10 cellular contexts compared by ENCODE assay signal in the genomic region with DNA sequence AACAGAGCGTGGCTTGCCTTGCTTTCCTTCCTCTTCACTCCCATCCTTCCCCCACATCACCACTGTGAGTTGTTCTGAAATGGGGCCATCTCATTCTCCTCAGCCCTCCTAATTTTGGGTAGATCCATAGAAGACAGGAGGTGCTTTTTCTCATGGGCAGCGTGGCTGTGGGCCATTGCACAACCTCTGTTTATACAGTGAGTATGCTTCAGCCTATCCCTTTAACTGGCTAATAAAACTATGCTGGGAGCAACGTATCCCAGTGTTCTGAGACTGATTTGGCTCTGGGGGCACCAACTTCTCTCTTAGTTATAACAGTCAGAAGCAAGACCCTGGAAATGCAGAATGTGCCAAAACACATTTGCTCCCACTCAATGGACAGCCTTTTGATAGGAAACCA.
A peak's percentile ranks its signal among the peaks of the same experiment; 100 is the strongest.
DNase-seq lines count a peak whose midpoint lies in the region; TF ChIP-seq lines count a peak whose summit lies in the region.
"Had no signal": no experiment of that assay in that cellular context is flagged by ENCODE, and none has a peak within 500 bp of the region (broad histone marks: within the 10 kb centered on the region; RNA-seq: fewer than 3 reads in every experiment).

No MANE protein-coding gene starts in this region.

- no peaks in the 10 kb centered on the region for H3K27me3 Mint-ChIP-seq in neural progenitor cell (ENCODE audit: insufficient read depth, low read depth)
- H3K27me3 Mint-ChIP-seq in endodermal cell (ENCODE audit: insufficient read depth): no peaks in the 10 kb centered on the region

- no peaks in the 10 kb centered on the region for H3F3A ChIP-seq in neural progenitor cell (ENCODE audit: low read depth)

- TF ChIP-seq CTCF in neural progenitor cell (IDR thresholded peaks at IDR 0.05) (no peak), endodermal cell (conservative IDR thresholded peaks at IDR 0.05) (no peak)

- DNase-seq in GM03348 (ENCODE audit: low spot score) (peak; percentile 8), LHCN-M2 (ENCODE audit: low read depth) (peak; percentile 45), neural progenitor cell (ENCODE audit: low spot score) (peak; percentile 32), endodermal cell (no peak), NCI-H69 (lab: John Stamatoyannopoulos, UW) (no peak), RKO (ENCODE audit: low spot score) (no peak)
- no peak for DNase-seq in effector memory CD4-positive, alpha-beta T cell
- DNase-seq: aorta, DND-41, NCI-H1436 treated with DMSO at 0.1 percent for 48 hours had no signal

- H3K27ac ChIP-seq in effector memory CD4-positive, alpha-beta T cell (ENCODE audit: insufficient read depth, low read length, poor library complexity, severe bottlenecking): peak overlapping the region; percentile 93
- H3K27ac ChIP-seq in neural progenitor cell (no peak overlapping the region), endodermal cell (ENCODE audit: low read depth, low read length) (no peak overlapping the region)

- H3K9ac ChIP-seq in neural progenitor cell (no peak overlapping the region), endodermal cell (ENCODE audit: extremely low read depth, low read length, poor library complexity, severe bottlenecking) (no peak overlapping the region)

- no peak overlapping the region for H3K4me2 ChIP-seq in neural progenitor cell

- 85 to 89% methylated on average over 2 to 3 of the region's 3 CpGs for WGBS in endodermal cell (ENCODE audit: insufficient coverage in 1 of 2, insufficient read length in 1 of 2), 2 experiments

- H3K79me2 ChIP-seq in neural progenitor cell (ENCODE audit: low read depth): no peaks in the 10 kb centered on the region

- H3K4me1 Mint-ChIP-seq in neural progenitor cell (peaks cover 42% of the 10 kb centered on the region), endodermal cell (peaks cover 28% of the 10 kb centered on the region)

- H3K27ac Mint-ChIP-seq in neural progenitor cell (peak overlapping the region; percentile 28), endodermal cell (no peak overlapping the region)

- H3K36me3 Mint-ChIP-seq in neural progenitor cell (no peaks in the 10 kb centered on the region), endodermal cell (ENCODE audit: low read depth) (peaks cover 2% of the 10 kb centered on the region)

- H3K4me3 ChIP-seq in effector memory CD4-positive, alpha-beta T cell (ENCODE audit: insufficient read depth, low read depth, low read length, poor library complexity, severe bottlenecking): no peak overlapping the region
- H3K4me3 ChIP-seq in neural progenitor cell (no peak overlapping the region), endodermal cell (ENCODE audit: low read length) (no peak overlapping the region)

- H3K4me1 ChIP-seq in effector memory CD4-positive, alpha-beta T cell (ENCODE audit: control insufficient read depth, insufficient read depth, low read length, poor library complexity, severe bottlenecking): peaks cover 72% of the 10 kb centered on the region
- peaks cover 17% of the 10 kb centered on the region for H3K4me1 ChIP-seq in neural progenitor cell
- H3K4me1 ChIP-seq in endodermal cell (ENCODE audit: control insufficient read depth, insufficient read depth, low read length): peaks cover 4% of the 10 kb centered on the region

- H3K9me3 ChIP-seq in effector memory CD4-positive, alpha-beta T cell (ENCODE audit: control insufficient read depth, low read length): no peaks in the 10 kb centered on the region
- H3K9me3 ChIP-seq in neural progenitor cell (ENCODE audit: low read depth): no peaks in the 10 kb centered on the region
- H3K9me3 ChIP-seq in endodermal cell (ENCODE audit: control insufficient read depth, low read length): no peaks in the 10 kb centered on the region

- peaks cover 5% of the 10 kb centered on the region for H3K36me3 ChIP-seq in effector memory CD4-positive, alpha-beta T cell (ENCODE audit: control insufficient read depth, insufficient read depth, low read length)
- H3K36me3 ChIP-seq in neural progenitor cell: no peaks in the 10 kb centered on the region
- H3K36me3 ChIP-seq in endodermal cell (ENCODE audit: control insufficient read depth, insufficient read depth, low read length): no peaks in the 10 kb centered on the region

- H3K9me3 Mint-ChIP-seq in neural progenitor cell (no peaks in the 10 kb centered on the region), endodermal cell (no peaks in the 10 kb centered on the region)

- no peak overlapping the region for H3K4me3 Mint-ChIP-seq in neural progenitor cell
- H3K4me3 Mint-ChIP-seq in endodermal cell: no peak overlapping the region

- no peaks in the 10 kb centered on the region for H3K27me3 ChIP-seq in effector memory CD4-positive, alpha-beta T cell (replicated peaks; ENCODE audit: control insufficient read depth, insufficient read depth, low read length, poor library complexity, severe bottlenecking)
- H3K27me3 ChIP-seq in neural progenitor cell: no peaks in the 10 kb centered on the region
- H3K27me3 ChIP-seq in endodermal cell (ENCODE audit: control insufficient read depth, insufficient read depth, low read length, poor library complexity, severe bottlenecking): no peaks in the 10 kb centered on the region

- H2AFZ ChIP-seq in neural progenitor cell (replicated peaks): no peak overlapping the region

- no peaks in the 10 kb centered on the region for H4K20me1 ChIP-seq in neural progenitor cell (ENCODE audit: low read depth)

Comparison
In these comparisons a context has a peak if more than half of its experiments do, and no peak if none do; other contexts are left out.
1. DNase-seq: peak in GM03348 (single experiment), LHCN-M2 (single experiment) and neural progenitor cell (single experiment); none in effector memory CD4-positive, alpha-beta T cell (0 of 3), endodermal cell (single experiment), NCI-H69 (single experiment) and RKO (single experiment).